Comparison of ENCODE assay signal across 16 cellular contexts in genomic region chr15:70801111-70801510, GRCh38. TPM values are rescaled to one million over a fixed set of nuclear protein-coding genes. Genes with fewer than 3 reads are reported as not detected.
A peak's percentile ranks its signal among the peaks of the same experiment; 100 is the strongest.
DNase-seq lines count a peak whose midpoint lies in the region; ATAC-seq and TF ChIP-seq lines count a peak whose summit lies in the region.
"Had no signal": no experiment of that assay in that cellular context is flagged by ENCODE, and none has a peak within 500 bp of the region (broad histone marks: within the 10 kb centered on the region; RNA-seq: fewer than 3 reads in every experiment).

No MANE protein-coding gene starts in this region.

- H3K27me3 ChIP-seq in GM23248 (replicated peaks; ENCODE audit: insufficient read depth) (no peaks in the 10 kb centered on the region), SK-N-SH (ENCODE audit: insufficient read depth) (no peaks in the 10 kb centered on the region), thoracic aorta (replicated peaks; ENCODE audit: insufficient read depth) (no peaks in the 10 kb centered on the region)
- H3K27me3 ChIP-seq: cardiac muscle cell, MG63 had no signal

- H3K9me2 ChIP-seq in GM23248 (ENCODE audit: insufficient read depth) = no peaks in the 10 kb centered on the region
- H3K9me2 ChIP-seq in SK-N-SH = no peaks in the 10 kb centered on the region

- no peak overlapping the region for H3K4me3 ChIP-seq in GM23248
- no peak overlapping the region for H3K4me3 ChIP-seq in SK-N-SH (ENCODE audit: low read depth in 2 of 2, low read length in 1 of 2)
- no peak overlapping the region for H3K4me3 ChIP-seq in thoracic aorta
- H3K4me3 ChIP-seq: cardiac muscle cell, MG63 had no signal

- H4K20me1 ChIP-seq in GM23248 (ENCODE audit: insufficient read depth) = no peaks in the 10 kb centered on the region
- no peaks in the 10 kb centered on the region for H4K20me1 ChIP-seq in SK-N-SH (ENCODE audit: insufficient read depth)

- DNase-seq in GM23248 = no peak
- DNase-seq in SK-N-SH = no peak
- DNase-seq in fibroblast of peridontal ligament (ENCODE audit: extremely low read depth) = peak; percentile 47
- DNase-seq in thoracic aorta (ENCODE audit: low spot score) = no peak
- DNase-seq in NCI-H1092 (lab: John Stamatoyannopoulos, UW) = no peak
- DNase-seq: activated CD4-positive, alpha-beta T cell treated with anti-CD3 and anti-CD28 coated beads for 1 hour; DMS79; MG63; NCI-H1436 treated with DMSO at 0.1 percent for 48 hours; NCI-H82; stimulated activated CD4-positive, alpha-beta T cell treated with anti-CD3 and anti-CD28 coated beads, Interleukin-4, amount 100 ng/mL, for 1 hour had no signal

- POLR2A ChIA-PET in SK-N-SH (lab: Yijun Ruan, JAX) = no interaction called here

- H3K9ac ChIP-seq in GM23248 (no peak overlapping the region), SK-N-SH (no peak overlapping the region)

- ATAC-seq in thoracic aorta (ENCODE audit: insufficient number of reproducible peaks, low FRiP score, low read depth) (no peak), HG02623 (IDR thresholded peaks at IDR 0.05; ENCODE audit: unreplicated experiment) (no peak), GM19351 (IDR thresholded peaks at IDR 0.05; ENCODE audit: unreplicated experiment) (no peak)

- CTCF ChIA-PET in SK-N-SH (lab: Yijun Ruan, JAX) = interaction anchor here (1.8 to 2.5 kb wide), 3 partner anchors 11 to 79 kb away, joined by 5 to 23 read pairs (median 6); no protein-coding TSS in a partner anchor

- H3K79me2 ChIP-seq in GM23248 (ENCODE audit: insufficient read depth) = no peaks in the 10 kb centered on the region
- peaks cover 3% of the 10 kb centered on the region; the same call in 1 of the 2 replicates for H3K79me2 ChIP-seq in SK-N-SH (ENCODE audit: insufficient read depth)

- H3K4me2 ChIP-seq in GM23248 (ENCODE audit: unreplicated experiment) = no peak overlapping the region
- H3K4me2 ChIP-seq in SK-N-SH = peak overlapping the region; percentile 14; the same call in 1 of the 2 replicates

- TF ChIP-seq EP300 in SK-N-SH (IDR thresholded peaks at IDR 0.05; ENCODE audit: borderline replicate concordance in 1 of 2, low read depth in 1 of 2, low read length in 1 of 2) = no peak

- 71 to 78% methylated on average over 5 of the region's 5 CpGs for WGBS in GM23248 (ENCODE audit: low coverage in 1 of 2, low lambda C conversion rate in 2 of 2, missing lambda C conversion rate in 2 of 2), 2 experiments
- WGBS in SK-N-SH (ENCODE audit: low lambda C conversion rate) = 85% methylated on average over 5 of the region's 5 CpGs

- H3K27ac ChIP-seq in GM23248 (peak overlapping the region; percentile 83), SK-N-SH (ENCODE audit: low read depth in 2 of 2, low read length in 1 of 2) (peak overlapping the region; percentile 4 to 90; a peak in 3 of 4 replicates), thoracic aorta (peak overlapping the region; percentile 67 to 81)
- H3K27ac ChIP-seq: HL-60 had no signal

- in situ Hi-C loops in GM23248 (cut with MboI) = no loop called here

- H3K9me3 ChIP-seq in GM23248 (ENCODE audit: low read depth) = no peaks in the 10 kb centered on the region
- no peaks in the 10 kb centered on the region for H3K9me3 ChIP-seq in SK-N-SH
- no peaks in the 10 kb centered on the region for H3K9me3 ChIP-seq in thoracic aorta
- H3K9me3 ChIP-seq: MG63 had no signal

- no peaks in the 10 kb centered on the region for H3K36me3 ChIP-seq in GM23248 (ENCODE audit: low read depth)
- no peaks in the 10 kb centered on the region for H3K36me3 ChIP-seq in SK-N-SH (replicated peaks in 1 of 2; ENCODE audit: control insufficient read depth in 1 of 2, insufficient read depth in 2 of 2, low read length in 1 of 2)
- no peaks in the 10 kb centered on the region for H3K36me3 ChIP-seq in thoracic aorta
- H3K36me3 ChIP-seq: cardiac muscle cell, MG63 had no signal

- H3F3A ChIP-seq in GM23248 (ENCODE audit: insufficient read depth) (peaks cover 41% of the 10 kb centered on the region), SK-N-SH (replicated peaks; ENCODE audit: insufficient read depth) (peaks cover 52% of the 10 kb centered on the region)

- no peak for TF ChIP-seq RAD21 in SK-N-SH (IDR thresholded peaks at IDR 0.05; ENCODE audit: low read length)

- no peak overlapping the region for H2AFZ ChIP-seq in GM23248
- no peak overlapping the region for H2AFZ ChIP-seq in SK-N-SH (ENCODE audit: low read depth)

- peaks cover 43% of the 10 kb centered on the region for H3K4me1 ChIP-seq in GM23248 (ENCODE audit: insufficient read depth)
- peaks cover 0 to 44% of the 10 kb centered on the region in 2 experiments; a peak in 3 of 4 replicates for H3K4me1 ChIP-seq in SK-N-SH (ENCODE audit: control insufficient read depth in 1 of 2, insufficient read depth in 2 of 2, low read depth in 1 of 2, low read length in 1 of 2)
- peaks cover 12 to 27% of the 10 kb centered on the region in 2 donors for H3K4me1 ChIP-seq in thoracic aorta (ENCODE audit: control insufficient read depth in 1 of 2, low read depth in 2 of 2)

- TF ChIP-seq CTCF in SK-N-SH (IDR thresholded peaks at IDR 0.05) (no peak), thoracic aorta (IDR thresholded peaks at IDR 0.05) (no peak)

TF ChIP-seq in SK-N-SH, 30 proteins besides CTCF, POLR2A, EP300 and RAD21:
- TF ChIP-seq MAX (IDR thresholded peaks at IDR 0.05; ENCODE audit: low read depth) = no peak
- TF ChIP-seq USF1 (IDR thresholded peaks at IDR 0.05; ENCODE audit: borderline replicate concordance, low read depth) = no peak
- TF ChIP-seq PBX3 (IDR thresholded peaks at IDR 0.05) = peak; percentile 32; the same call in 1 of the 2 replicates
- TF ChIP-seq JUND (IDR thresholded peaks at IDR 0.05) = no peak
- TF ChIP-seq GATA2 (CRISPR knock-in tag; IDR thresholded peaks at IDR 0.05) = no peak
- no peak for TF ChIP-seq ELF1 (IDR thresholded peaks at IDR 0.05)
- TF ChIP-seq TCF12 (IDR thresholded peaks at IDR 0.05) = no peak
- 0 out of 2 replicates have a peak, but pooled peaks have one; percentile 2 for TF ChIP-seq FOSL2 (IDR thresholded peaks at IDR 0.05; ENCODE audit: borderline replicate concordance, low read depth)
- TF ChIP-seq TEAD4 (IDR thresholded peaks at IDR 0.05; ENCODE audit: borderline replicate concordance, insufficient read depth) = no peak
- TF ChIP-seq GABPA (IDR thresholded peaks at IDR 0.05; ENCODE audit: low read depth) = no peak
- TF ChIP-seq NFIC (IDR thresholded peaks at IDR 0.05; ENCODE audit: borderline replicate concordance) = no peak
- no peak for TF ChIP-seq RFX5 (IDR thresholded peaks at IDR 0.05; ENCODE audit: low read length)

RNA-seq across cellular contexts. Expression of gene UACA, which starts 37.8 kb away (rescaled TPM):
- total RNA-seq in GM23248 (2014; rRNA removed; shearing (Covaris generic)) = 47.0 and 64.0 TPM in 2 replicates
- polyA plus RNA-seq in GM23248 (2016; fragmentation: Nextera tagmentation; extraction: Ambion mirVana) (128 and 135 TPM in 2 replicates), SK-N-SH (2012; rRNA removed) (35.9 and 57.1 TPM in 2 replicates)
- polyA plus RNA-seq in SK-N-SH (2012; cell fraction: cytosol; rRNA removed) = 21.5 and 27.6 TPM in 2 replicates
- polyA plus RNA-seq in SK-N-SH (2012; cell fraction: nucleus; rRNA removed) = 156 and 175 TPM in 2 replicates
- 100 to 1,000 TPM; 107 to 118 TPM for total RNA-seq in thoracic aorta

RNA-seq across cellular contexts. Expression of gene LARP6, which starts 52.8 kb away (rescaled TPM):
- total RNA-seq in GM23248 (2014; rRNA removed; shearing (Covaris generic)) = 110 and 119 TPM in 2 replicates
- 95.9 and 104 TPM in 2 replicates for polyA plus RNA-seq in GM23248 (2016; fragmentation: Nextera tagmentation; extraction: Ambion mirVana)
- 193 and 236 TPM in 2 replicates for polyA plus RNA-seq in SK-N-SH (2012; rRNA removed)
- 223 and 271 TPM in 2 replicates for polyA plus RNA-seq in SK-N-SH (2012; cell fraction: cytosol; rRNA removed)
- polyA plus RNA-seq in SK-N-SH (2012; cell fraction: nucleus; rRNA removed) = 118 and 123 TPM in 2 replicates
- 10 to 100 TPM; 43.3 to 92.6 TPM for total RNA-seq in thoracic aorta
- total RNA-seq: activated T-helper 1 cell treated with anti-CD3 and anti-CD28 coated beads, Interleukin-12 subunit alpha, Interleukin-12 subunit beta, Interleukin-2, Interleukin-4 antibody, amounts not matched to agents 30 ng/mL and 10 ng/mL and 1 ng/mL, durations not matched to agents 14 hours and 24 hours and 36 hours had no signal
